In genomic region chr16:3690991-3691720, GRCh38 we compare ENCODE assay signal across 8 cellular contexts. TPM values are rescaled to one million over a fixed set of nuclear protein-coding genes. Genes with fewer than 3 reads are reported as not detected.
A peak's percentile ranks its signal among the peaks of the same experiment; 100 is the strongest.
DNase-seq lines count a peak whose midpoint lies in the region; ATAC-seq, FAIRE-seq and TF ChIP-seq lines count a peak whose summit lies in the region.

No MANE protein-coding gene starts in this region.

- no peak overlapping the region for H3K27ac ChIP-seq in A549

- H3K9me3 Mint-ChIP-seq in effector memory CD8-positive, alpha-beta T cell, result no peaks in the 10 kb centered on the region

- peaks cover 14% of the 10 kb centered on the region for H3K4me1 ChIP-seq in A549

- no peak for TF ChIP-seq EP300 in A549 (IDR thresholded peaks at IDR 0.05)

- no peak for TF ChIP-seq CTCF in A549 (IDR thresholded peaks at IDR 0.05)

- H3K27ac Mint-ChIP-seq in effector memory CD8-positive, alpha-beta T cell, result no peak overlapping the region

- no peaks in the 10 kb centered on the region for H3K9me3 ChIP-seq in A549

- peak overlapping the region; percentile 50 to 63 for H3K4me3 Mint-ChIP-seq in effector memory CD8-positive, alpha-beta T cell

- no peak for TF ChIP-seq RAD21 in A549 (conservative IDR thresholded peaks at IDR 0.05 in 1 of 2, IDR thresholded peaks at IDR 0.05 in 1 of 2)

- no peak overlapping the region for H3K4me3 ChIP-seq in A549

- POLR2A ChIA-PET in A549 (lab: Yijun Ruan, JAX), result interaction anchor here (1.0 to 1.2 kb wide), 2 partner anchors 26 to 190 kb away, joined by 4 read pairs; partner anchors contain the start of gene TRAP1

- H3K36me3 Mint-ChIP-seq in effector memory CD8-positive, alpha-beta T cell (ENCODE audit: insufficient read depth), result peaks cover 17% of the 10 kb centered on the region

- peak in 1 of 2 experiments; percentile 29; a peak in 4 of 6 replicates for ATAC-seq in A549
- ATAC-seq in effector memory CD8-positive, alpha-beta T cell (replicated peaks), result no peak
- ATAC-seq in GM18519 (IDR thresholded peaks at IDR 0.05; ENCODE audit: low FRiP score, unreplicated experiment), result no peak
- no peak for ATAC-seq in HG02798 (IDR thresholded peaks at IDR 0.05; ENCODE audit: poor library complexity, unreplicated experiment)

- CTCF ChIA-PET in A549 (lab: Yijun Ruan, JAX), result interaction anchor here (0.5 to 4.2 kb wide), 24 partner anchors 9 to 264 kb away, joined by 3 to 45 read pairs (median 4); partner anchors contain the start of gene TRAP1

- DNase-seq in A549 (ENCODE audit: low read depth in 1 of 2, low spot score in 1 of 2), result peak in 1 of 2 experiments; percentile 19
- DNase-seq in LHCN-M2 (ENCODE audit: low read depth), result peak; percentile 10
- no peak for DNase-seq in effector memory CD8-positive, alpha-beta T cell
- peak; percentile 76 for DNase-seq in myocyte (ENCODE audit: low read depth)
- DNase-seq in stimulated activated CD4-positive, alpha-beta T cell treated with anti-CD3 and anti-CD28 coated beads, Interleukin-4, amount 100 ng/mL, for 1 hour, result no peak
- DNase-seq in NCI-H1092 (lab: John Stamatoyannopoulos, UW), result no peak

- TF ChIP-seq POLR2A in A549 (IDR thresholded peaks at IDR 0.05; ENCODE audit: low read length), result no peak

- FAIRE-seq in A549 (lab: Jason Lieb, UNC), result no peak

- peak overlapping the region; percentile 43; the same call in 1 of the 3 replicates for H3K4me2 ChIP-seq in A549

- H3K4me1 Mint-ChIP-seq in effector memory CD8-positive, alpha-beta T cell (ENCODE audit: low read depth in 2 of 2), result peaks cover 7 to 11% of the 10 kb centered on the region in 2 donors

- H3K27me3 Mint-ChIP-seq in effector memory CD8-positive, alpha-beta T cell, result no peaks in the 10 kb centered on the region

- 92% methylated on average over 19 of the region's 19 CpGs for WGBS in A549 (ENCODE audit: missing lambda C conversion rate)

TF ChIP-seq in A549, 52 proteins besides CTCF, POLR2A, EP300 and RAD21:
- TF ChIP-seq HOXA7 (CRISPR knock-in tag; IDR thresholded peaks at IDR 0.05) (no peak), FOSL2 (IDR thresholded peaks at IDR 0.05) (no peak), FOSL2 (CRISPR knock-in tag; IDR thresholded peaks at IDR 0.05) (no peak), HEYL (CRISPR knock-in tag; IDR thresholded peaks at IDR 0.05) (no peak), CEBPB (IDR thresholded peaks at IDR 0.05) (no peak), MAX (IDR thresholded peaks at IDR 0.05) (no peak), NR3C1 (IDR thresholded peaks at IDR 0.05) (no peak)
TF ChIP-seq in A549: peak in this region for 0.

RNA-seq across cellular contexts. Expression of gene TRAP1, which starts 26.2 kb away (rescaled TPM):
- polyA plus RNA-seq in A549 (2011; rRNA removed) (198 and 204 TPM in 2 replicates), A549 (2017; fragmentation: RNase III; extraction: RNeasy Plus Mini Kit Qiagen cat#74134 plus additional on column Dnase treatment) (103 to 120 TPM (median 109 TPM) in 3 replicates)
- polyA plus RNA-seq in A549 (2012; cell fraction: cytosol; rRNA removed), result 342 TPM in 2 replicates
- 486 and 654 TPM in 2 replicates for polyA plus RNA-seq in A549 (2012; cell fraction: nucleus; rRNA removed)
- polyA minus RNA-seq in A549 (2011; rRNA and poly(A)+ RNA removed), result 276 and 300 TPM in 2 replicates
- total RNA-seq in LHCN-M2 (2014; rRNA removed) (56.0 and 63.1 TPM in 2 replicates), myocyte (89.5 and 91.0 TPM in 2 replicates)
- 69.3 TPM for polyA plus RNA-seq in LHCN-M2 (2012)
- polyA plus RNA-seq in myocyte (2012), result 85.4 TPM

RNA-seq across cellular contexts. Expression of gene DNASE1, which starts 36.7 kb away (rescaled TPM):
- polyA plus RNA-seq in A549 (2011; rRNA removed), result 6.3 and 10.0 TPM in 2 replicates
- 7.3 and 9.0 TPM in 2 replicates for polyA plus RNA-seq in A549 (2012; cell fraction: cytosol; rRNA removed)
- polyA plus RNA-seq in A549 (2012; cell fraction: nucleus; rRNA removed), result 33.3 and 33.9 TPM in 2 replicates
- polyA plus RNA-seq in A549 (2017; fragmentation: RNase III; extraction: RNeasy Plus Mini Kit Qiagen cat#74134 plus additional on column Dnase treatment), result 5.4 to 7.5 TPM (median 7.2 TPM) in 3 replicates
- 23.8 and 31.2 TPM in 2 replicates for polyA minus RNA-seq in A549 (2011; rRNA and poly(A)+ RNA removed)
- total RNA-seq in LHCN-M2 (2014; rRNA removed), result 7.3 and 10.6 TPM in 2 replicates
- polyA plus RNA-seq in LHCN-M2 (2012), result 7.0 TPM
- total RNA-seq in myocyte, result 13.2 and 21.4 TPM in 2 replicates
- polyA plus RNA-seq in myocyte (2012), result 16.4 TPM

Comparison
In these comparisons a context has a peak if more than half of its experiments do, and no peak if none do; other contexts are left out.
1. DNase-seq: peak in LHCN-M2 (single experiment) and myocyte (single experiment); none in effector memory CD8-positive, alpha-beta T cell (0 of 3), stimulated activated CD4-positive, alpha-beta T cell treated with anti-CD3 and anti-CD28 coated beads, Interleukin-4, amount 100 ng/mL, for 1 hour (single experiment) and NCI-H1092 (single experiment).